ENCODE assay signal across 8 cellular contexts in genomic region chr2:56183643-56184499, GRCh38. TPM values are rescaled to one million over a fixed set of nuclear protein-coding genes. Genes with fewer than 3 reads are reported as not detected.
DNase-seq lines count a peak whose midpoint lies in the region; ATAC-seq and TF ChIP-seq lines count a peak whose summit lies in the region.

Gene CCDC85A, plus strand, starts transcription at chr2:56183990. Its CDS starts 635 bp downstream, at chr2:56184625.

- H3K4me1 ChIP-seq in OCI-LY3 (ENCODE audit: low read length) = peaks cover 4% of the 10 kb centered on the region; the same call in 1 of the 2 replicates
- H3K4me1 ChIP-seq in stomach = peaks cover 22 to 28% (median 26%) of the 10 kb centered on the region in 4 donors

- no peak within 1 kb of the TSS for H2AFZ ChIP-seq in OCI-LY3 (ENCODE audit: low read depth, low read length)

- H3K4me1 Mint-ChIP-seq in activated T-cell treated with anti-CD3 and anti-CD28 coated beads, Interleukin-2, amount 50 U/mL, for 72 hours (ENCODE audit: low read depth) = peaks cover 5% of the 10 kb centered on the region
- H3K4me1 Mint-ChIP-seq in naive thymus-derived CD8-positive, alpha-beta T cell = peaks cover 0 to 16% (median 8%) of the 10 kb centered on the region in 4 donors

- H3K4me2 ChIP-seq in OCI-LY3 (ENCODE audit: low read length) = peak within 1 kb of the TSS; percentile 58

- no peak for TF ChIP-seq EP300 in stomach (IDR thresholded peaks at IDR 0.05)

- no peak within 1 kb of the TSS for H3K9ac ChIP-seq in OCI-LY3 (ENCODE audit: low read length)

- peak; percentile 95 for ATAC-seq in GM21576 (IDR thresholded peaks at IDR 0.05; ENCODE audit: unreplicated experiment)
- peak; percentile 92 to 95 for ATAC-seq in activated T-cell treated with anti-CD3 and anti-CD28 coated beads, Interleukin-2, amount 50 U/mL, for 72 hours (replicated peaks in 1 of 2)
- peak in 1 of 2 donors; percentile 80 for ATAC-seq in naive thymus-derived CD8-positive, alpha-beta T cell

- no peaks in the 10 kb centered on the region for H3K9me3 Mint-ChIP-seq in activated T-cell treated with anti-CD3 and anti-CD28 coated beads, Interleukin-2, amount 50 U/mL, for 72 hours
- peaks cover 0 to 10% (median 0%) of the 10 kb centered on the region in 9 donors for H3K9me3 Mint-ChIP-seq in naive thymus-derived CD8-positive, alpha-beta T cell

- no peak within 1 kb of the TSS for H3K27ac Mint-ChIP-seq in activated T-cell treated with anti-CD3 and anti-CD28 coated beads, Interleukin-2, amount 50 U/mL, for 72 hours
- no peak within 1 kb of the TSS for H3K27ac Mint-ChIP-seq in naive thymus-derived CD8-positive, alpha-beta T cell

- H3K36me3 ChIP-seq in OCI-LY3 (replicated peaks; ENCODE audit: low read depth, low read length) = no peaks in the 10 kb centered on the region
- no peaks in the 10 kb centered on the region for H3K36me3 ChIP-seq in stomach

- intact Hi-C loops in stomach (cut with DNase I; ENCODE audit: low total_unique reads) = loop anchor here (5.0 to 10.0 kb wide), 2 partner anchors 571 to 1333 kb away; no protein-coding TSS in a partner anchor

- no peak for TF ChIP-seq POLR2A in stomach (IDR thresholded peaks at IDR 0.05)

- peaks cover 51% of the 10 kb centered on the region for H3K27me3 Mint-ChIP-seq in activated T-cell treated with anti-CD3 and anti-CD28 coated beads, Interleukin-2, amount 50 U/mL, for 72 hours (ENCODE audit: low read depth)
- peaks cover 47 to 87% (median 64%) of the 10 kb centered on the region in 5 donors for H3K27me3 Mint-ChIP-seq in naive thymus-derived CD8-positive, alpha-beta T cell

- TF ChIP-seq CTCF in OCI-LY3 (IDR thresholded peaks at IDR 0.05; ENCODE audit: low read depth, low read length) (peak; percentile 57), fibroblast of mammary gland (conservative IDR thresholded peaks at IDR 0.05; ENCODE audit: control insufficient read depth, insufficient read depth, low read depth, low read length) (peak; percentile 74), stomach (IDR thresholded peaks at IDR 0.05) (peak in 5 of 7 experiments; percentile 68 to 87 (median 81))

- no peaks in the 10 kb centered on the region for H3K79me2 ChIP-seq in OCI-LY3 (ENCODE audit: low read length)

- WGBS in stomach, 5 donors = 0 to 1% (median 1%) methylated on average over 35 to 85 of the region's 86 CpGs

- no peaks in the 10 kb centered on the region for H3K27me3 ChIP-seq in OCI-LY3 (ENCODE audit: low read depth, low read length)
- H3K27me3 ChIP-seq in stomach = peaks cover 0 to 84% (median 27%) of the 10 kb centered on the region in 3 donors

- POLR2A ChIA-PET in naive thymus-derived CD8-positive, alpha-beta T cell (lab: Charles Lee) = no interaction called here

- H4K20me1 ChIP-seq in OCI-LY3 (ENCODE audit: insufficient read depth, low read length) = no peaks in the 10 kb centered on the region

- peak within 1 kb of the TSS; percentile 52 to 53 for H3K4me3 Mint-ChIP-seq in activated T-cell treated with anti-CD3 and anti-CD28 coated beads, Interleukin-2, amount 50 U/mL, for 72 hours
- H3K4me3 Mint-ChIP-seq in naive thymus-derived CD8-positive, alpha-beta T cell = peak within 1 kb of the TSS in 9 of 10 donors; percentile 47 to 72 (median 60)

- DNase-seq in DMS53 treated with DMSO at 0.1 percent for 48 hours (lab: John Stamatoyannopoulos, UW; ENCODE audit: unreplicated experiment) (peak; percentile 65), HuH-7 (ENCODE audit: low spot score) (peak; percentile 92), fibroblast of mammary gland (ENCODE audit: low read depth) (peak; percentile 69), stomach (peak; percentile 86)
- DNase-seq in activated T-cell treated with anti-CD3 and anti-CD28 coated beads, Interleukin-2, amount 50 U/mL, for 72 hours = peak; percentile 76 to 79
- peak in 9 of 10 donors; percentile 5 to 69 (median 30) for DNase-seq in naive thymus-derived CD8-positive, alpha-beta T cell

- H3K36me3 Mint-ChIP-seq in activated T-cell treated with anti-CD3 and anti-CD28 coated beads, Interleukin-2, amount 50 U/mL, for 72 hours (ENCODE audit: insufficient read depth in 2 of 2) = no peaks in the 10 kb centered on the region
- H3K36me3 Mint-ChIP-seq in naive thymus-derived CD8-positive, alpha-beta T cell = peaks cover 0 to 2% (median 0%) of the 10 kb centered on the region in 3 donors

- H3K4me3 ChIP-seq in OCI-LY3 (ENCODE audit: low read length) (peak within 1 kb of the TSS; percentile 46), fibroblast of mammary gland (ENCODE audit: control insufficient read depth, low read depth, low read length) (peak within 1 kb of the TSS; percentile 50), stomach (peak within 1 kb of the TSS; percentile 59 to 84 (median 68))

- H3K9me3 ChIP-seq in OCI-LY3 (ENCODE audit: insufficient read depth, low read length) (no peaks in the 10 kb centered on the region), stomach (no peaks in the 10 kb centered on the region)

- H3K27ac ChIP-seq in OCI-LY3 (ENCODE audit: low read length) (no peak within 1 kb of the TSS), stomach (peak within 1 kb of the TSS; percentile 15 to 60 (median 37))

RNA-seq across cellular contexts. Expression of gene CCDC85A, which starts in this region (rescaled TPM):
- not detected for total RNA-seq in activated T-cell treated with anti-CD3 and anti-CD28 coated beads, Interleukin-2, amount 50 U/mL, for 72 hours
- not detected for total RNA-seq in naive thymus-derived CD8-positive, alpha-beta T cell
- polyA plus RNA-seq in naive thymus-derived CD8-positive, alpha-beta T cell = not detected
- 1 to 10 TPM in 4 of 5 donors, under 1 TPM in 1; 0.89 to 6.4 (median 3.7) TPM for total RNA-seq in stomach
- under 1 TPM in 2 of 3 donors, not detected in 1; 0.10 to 0.19 TPM for polyA plus RNA-seq in stomach

Comparison
In these comparisons a context has a peak if more than half of its experiments do, and no peak if none do; other contexts are left out.
1. Peak in DNase-seq and ATAC-seq in activated T-cell treated with anti-CD3 and anti-CD28 coated beads, Interleukin-2, amount 50 U/mL, for 72 hours; RNA of the gene not detected or under 1 TPM.
2. Peak in DNase-seq in naive thymus-derived CD8-positive, alpha-beta T cell; RNA of the gene not detected or under 1 TPM.
3. DNase-seq: peak in every context shown above with its lines; median percentile 92 in HuH-7; 86 in stomach; 78 in activated T-cell treated with anti-CD3 and anti-CD28 coated beads, Interleukin-2, amount 50 U/mL, for 72 hours; 69 in fibroblast of mammary gland; 65 in DMS53 treated with DMSO at 0.1 percent for 48 hours; 30 in naive thymus-derived CD8-positive, alpha-beta T cell.